Comparison of ENCODE assay signal across 8 cellular contexts in genomic region chr4:70705146-70705855, GRCh38. TPM values are rescaled to one million over a fixed set of nuclear protein-coding genes. Genes with fewer than 3 reads are reported as not detected.
DNase-seq lines count a peak whose midpoint lies in the region; ATAC-seq, FAIRE-seq and TF ChIP-seq lines count a peak whose summit lies in the region.

No MANE protein-coding gene starts in this region.

- TF ChIP-seq CTCF in WI38 (IDR thresholded peaks at IDR 0.05; ENCODE audit: low read depth, low read length): no peak
- TF ChIP-seq CTCF in bronchial epithelial cell (IDR thresholded peaks at IDR 0.05; ENCODE audit: insufficient read depth, low read length, severe bottlenecking): no peak

- no peaks in the 10 kb centered on the region for H3K27me3 ChIP-seq in bronchial epithelial cell (ENCODE audit: control insufficient read depth, insufficient read depth, low read length)

- H3K4me3 ChIP-seq in WI38 (ENCODE audit: low read depth, low read length): peak overlapping the region; percentile 75
- H3K4me3 ChIP-seq in bronchial epithelial cell (ENCODE audit: low read depth, low read length): peak overlapping the region; percentile 39

- ATAC-seq in HG02852 (IDR thresholded peaks at IDR 0.05; ENCODE audit: unreplicated experiment): peak; percentile 59

- no peaks in the 10 kb centered on the region for H3K36me3 ChIP-seq in bronchial epithelial cell (ENCODE audit: control insufficient read depth, insufficient read depth, low read length)

- FAIRE-seq in bronchial epithelial cell (lab: Jason Lieb, UNC): no peak

- DNase-seq in NCI-H82 (lab: John Stamatoyannopoulos, UW) (peak; percentile 81), NCI-H82 treated with DMSO at 0.1 percent for 48 hours (lab: John Stamatoyannopoulos, UW; ENCODE audit: unreplicated experiment) (no peak), NCI-H1694 treated with DMSO at 0.1 percent for 48 hours (lab: John Stamatoyannopoulos, UW) (peak; percentile 33), bronchial epithelial cell (ENCODE audit: low read depth) (peak; percentile 33), iris pigment epithelial cell (ENCODE audit: low read depth) (peak; percentile 67)
- DNase-seq in stimulated activated CD4-positive, alpha-beta T cell treated with anti-CD3 and anti-CD28 coated beads, Interleukin-12 subunit alpha, Interleukin-12 subunit beta, amount 100 ng/mL, for 4 hours: peak; percentile 70

RNA-seq across cellular contexts. Expression of gene RUFY3, which starts 16.5 kb away (rescaled TPM):
- total RNA-seq in bronchial epithelial cell: 43.2 and 59.8 TPM in 2 replicates

RNA-seq across cellular contexts. Expression of gene UTP3, which starts 17.0 kb away (rescaled TPM):
- total RNA-seq in bronchial epithelial cell: 15.0 and 18.2 TPM in 2 replicates

RNA-seq across cellular contexts. Expression of gene JCHAIN, which starts 39.0 kb away (rescaled TPM):
- not detected in 2 replicates for total RNA-seq in bronchial epithelial cell
